In the genomic region with DNA sequence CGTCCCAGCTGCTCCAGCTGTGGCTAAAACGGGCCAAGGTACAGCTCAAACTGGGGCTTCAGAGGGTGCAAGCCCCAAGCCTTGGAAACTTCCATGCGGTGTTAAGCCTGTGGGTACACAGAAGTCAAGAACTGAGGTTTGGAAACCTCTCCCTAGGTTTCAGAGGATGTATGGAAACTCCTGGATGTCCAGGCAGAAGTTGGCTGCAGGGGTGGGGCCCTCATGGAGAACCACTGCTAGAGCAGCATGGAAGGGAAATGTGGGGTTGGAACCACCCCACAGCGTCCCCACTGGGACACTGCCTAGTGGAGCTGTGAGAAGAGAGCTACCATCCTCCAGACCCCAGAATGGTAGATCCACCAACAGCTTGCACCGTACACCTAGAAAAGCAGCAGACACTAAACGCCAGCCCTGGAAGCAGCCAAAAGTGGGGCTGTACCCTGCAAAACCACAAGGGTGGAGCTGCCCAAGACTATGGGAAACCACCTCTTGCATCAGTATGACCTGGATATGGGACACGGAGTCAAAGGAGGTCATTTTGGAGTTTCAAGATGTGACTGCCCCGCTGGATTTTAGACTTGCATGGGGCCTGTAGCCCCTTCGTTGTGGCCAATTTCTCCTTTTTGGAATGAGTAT, we compare ENCODE assay signal across 25 cellular contexts. TPM values are rescaled to one million over a fixed set of nuclear protein-coding genes. Genes with fewer than 3 reads are reported as not detected.
DNase-seq lines count a peak whose midpoint lies in the region; ATAC-seq and TF ChIP-seq lines count a peak whose summit lies in the region.
"Had no signal": no experiment of that assay in that cellular context is flagged by ENCODE, and none has a peak within 500 bp of the region (broad histone marks: within the 10 kb centered on the region; RNA-seq: fewer than 3 reads in every experiment).

No MANE protein-coding gene starts in this region.

- H3K14ac ChIP-seq in mesenchymal stem cell (ENCODE audit: low read length in 2 of 2) = no peak overlapping the region

- no peak for ATAC-seq in activated CD4-positive, alpha-beta T cell treated with anti-CD3 and anti-CD28 coated beads for 36 hours
- ATAC-seq in CD4-positive, CD25-positive, alpha-beta regulatory T cell (ENCODE audit: low read depth in 2 of 2) = no peak
- ATAC-seq in HCT116 (no peak), upper lobe of left lung (ENCODE audit: low FRiP score in 2 of 2) (no peak)
- ATAC-seq: CD8-positive, alpha-beta T cell; GM23338; Right ventricle myocardium inferior; SK-N-SH treated with all-trans-retinoic acid at 6 μM for 48 hours had no signal

- H2BK5ac ChIP-seq in mesenchymal stem cell (ENCODE audit: low read depth, low read length, poor library complexity, severe bottlenecking) = no peak overlapping the region

- no TSS peak for BruUV-seq in HCT116 (replicated peaks; lab: Mats Ljungman, UMichigan)

- H2AFZ ChIP-seq in HCT116 (ENCODE audit: low read depth, low read length, poor library complexity, severe bottlenecking) (no peak overlapping the region), mesenchymal stem cell (ENCODE audit: low read depth, low read length) (no peak overlapping the region)
- H2AFZ ChIP-seq: GM23338, PC-9 had no signal

- H3K4me3 Mint-ChIP-seq in activated CD4-positive, alpha-beta T cell treated with anti-CD3 and anti-CD28 coated beads for 36 hours = no peak overlapping the region
- peak overlapping the region in 3 of 4 donors; percentile 15 to 81 (median 58) for H3K4me3 Mint-ChIP-seq in CD4-positive, CD25-positive, alpha-beta regulatory T cell
- H3K4me3 Mint-ChIP-seq in activated T-helper 1 cell treated with anti-CD3 and anti-CD28 coated beads, Interleukin-12 subunit alpha, Interleukin-12 subunit beta, Interleukin-2, Interleukin-4 antibody, amounts not matched to agents 30 ng/mL and 10 ng/mL and 1 ng/mL, durations not matched to agents 14 hours and 24 hours and 36 hours = peak overlapping the region; percentile 45
- H3K4me3 Mint-ChIP-seq: GM23338 had no signal

- H2BK15ac ChIP-seq in mesenchymal stem cell (ENCODE audit: low read depth, poor library complexity, severe bottlenecking) = no peak overlapping the region

- peaks cover 0 to 9% of the 10 kb centered on the region in 2 experiments for H3K9me3 ChIP-seq in CD4-positive, CD25-positive, alpha-beta regulatory T cell (ENCODE audit: control insufficient read depth in 2 of 2, low read length in 2 of 2)
- peaks cover 6 to 8% of the 10 kb centered on the region in 2 experiments; a peak in 2 of 4 replicates for H3K9me3 ChIP-seq in HCT116 (ENCODE audit: control insufficient read depth in 1 of 2, insufficient read depth in 1 of 2, low read depth in 1 of 2, low read length in 2 of 2)
- H3K9me3 ChIP-seq in upper lobe of left lung = peaks cover 0 to 8% (median 7%) of the 10 kb centered on the region in 4 donors
- H3K9me3 ChIP-seq in mesenchymal stem cell (ENCODE audit: control insufficient read depth, low read length) = peaks cover 16% of the 10 kb centered on the region
- H3K9me3 ChIP-seq: SJCRH30 had no signal

- RAD21 ChIA-PET in HCT116 (lab: Charles Lee; ENCODE audit: low non-redundant PET in 1 of 2, low total read pairs in 2 of 2, uncharacterized antibody in 2 of 2, unreplicated experiment in 2 of 2) = no interaction called here

- H4K91ac ChIP-seq in mesenchymal stem cell (ENCODE audit: low read length) = no peak overlapping the region

- CTCF ChIA-PET in activated CD4-positive, alpha-beta T cell treated with anti-CD3 and anti-CD28 coated beads for 36 hours (lab: Charles Lee) = no interaction called here
- CTCF ChIA-PET in HCT116 (lab: Charles Lee) = no interaction called here

- H3K36me3 ChIP-seq in CD4-positive, CD25-positive, alpha-beta regulatory T cell (ENCODE audit: control insufficient read depth, insufficient read depth, low read length) = no peaks in the 10 kb centered on the region
- H3K36me3 ChIP-seq in HCT116 (ENCODE audit: control insufficient read depth in 1 of 2, insufficient read depth in 2 of 2, low read length in 2 of 2) (peaks cover 5 to 7% of the 10 kb centered on the region in 2 experiments; a peak in 2 of 4 replicates), upper lobe of left lung (no peaks in the 10 kb centered on the region), mesenchymal stem cell (ENCODE audit: control insufficient read depth in 1 of 2, insufficient read depth in 2 of 2, low read depth in 1 of 2, low read length in 2 of 2) (no peaks in the 10 kb centered on the region)
- H3K36me3 ChIP-seq: HAP-1, SJCRH30 had no signal

- intact Hi-C loops in activated CD4-positive, alpha-beta T cell treated with anti-CD3 and anti-CD28 coated beads for 36 hours (cut with DNase I, micrococcal nuclease) = no loop called here
- intact Hi-C loops in HCT116 (cut with micrococcal nuclease) = no loop called here
- intact Hi-C loops in activated T-helper 1 cell treated with anti-CD3 and anti-CD28 coated beads, Interleukin-12 subunit alpha, Interleukin-12 subunit beta, Interleukin-2, Interleukin-4 antibody, amounts not matched to agents 30 ng/mL and 10 ng/mL and 1 ng/mL, durations not matched to agents 14 hours and 24 hours and 36 hours (cut with micrococcal nuclease) = no loop called here

- H3K23ac ChIP-seq in mesenchymal stem cell (ENCODE audit: low read length in 2 of 2) = no peak overlapping the region

- H2BK120ac ChIP-seq in mesenchymal stem cell (ENCODE audit: low read depth, low read length) = no peak overlapping the region

- no peaks in the 10 kb centered on the region for H3K27me3 ChIP-seq in CD4-positive, CD25-positive, alpha-beta regulatory T cell (ENCODE audit: control insufficient read depth, insufficient read depth, low read length)
- H3K27me3 ChIP-seq in HCT116 (ENCODE audit: insufficient read depth, low read length) = no peaks in the 10 kb centered on the region
- H3K27me3 ChIP-seq in upper lobe of left lung = no peaks in the 10 kb centered on the region
- H3K27me3 ChIP-seq in mesenchymal stem cell (ENCODE audit: control insufficient read depth in 1 of 2, insufficient read depth in 1 of 2, low read length in 2 of 2) = peaks cover 0 to 25% of the 10 kb centered on the region in 2 experiments
- H3K27me3 ChIP-seq: BLaER1 treated with 17β-estradiol and CSF1 and Interleukin-3, amounts not matched to agents 10 nM and 100 nM; SJCRH30 had no signal

- H3K4me1 ChIP-seq in CD4-positive, CD25-positive, alpha-beta regulatory T cell (ENCODE audit: control insufficient read depth, insufficient read depth, low read length, poor library complexity, severe bottlenecking) = peaks cover 7% of the 10 kb centered on the region
- peaks cover 0 to 14% of the 10 kb centered on the region in 2 experiments; a peak in 3 of 4 replicates for H3K4me1 ChIP-seq in HCT116 (ENCODE audit: control insufficient read depth in 1 of 2, insufficient read depth in 2 of 2, low read length in 2 of 2)
- peaks cover 0 to 5% (median 0%) of the 10 kb centered on the region in 4 donors for H3K4me1 ChIP-seq in upper lobe of left lung
- H3K4me1 ChIP-seq in mesenchymal stem cell (ENCODE audit: control insufficient read depth, insufficient read depth, low read depth, low read length) = no peaks in the 10 kb centered on the region
- H3K4me1 ChIP-seq: BLaER1 treated with 17β-estradiol and CSF1 and Interleukin-3, amounts not matched to agents 10 nM and 100 nM; HAP-1; SJCRH30 had no signal

- H3K4me2 ChIP-seq in HCT116 (ENCODE audit: low read length) = no peak overlapping the region
- H3K4me2 ChIP-seq in mesenchymal stem cell (ENCODE audit: low read length, poor library complexity, severe bottlenecking) = no peak overlapping the region
- H3K4me2 ChIP-seq: BLaER1 treated with 17β-estradiol and CSF1 and Interleukin-3, amounts not matched to agents 10 nM and 100 nM; GM23338; KMS-11; PC-9 had no signal

- H3K9ac ChIP-seq in HCT116 (ENCODE audit: low read length) (no peak overlapping the region), mesenchymal stem cell (ENCODE audit: low read length) (no peak overlapping the region)
- H3K9ac ChIP-seq: BLaER1 treated with 17β-estradiol and CSF1 and Interleukin-3, amounts not matched to agents 10 nM and 100 nM; KMS-11 had no signal

- peak; percentile 22 for DNase-seq in activated CD4-positive, alpha-beta T cell treated with anti-CD3 and anti-CD28 coated beads for 36 hours
- no peak for DNase-seq in activated CD4-positive, alpha-beta T cell treated with anti-CD3 and anti-CD28 coated beads for 48 hours
- no peak for DNase-seq in CD4-positive, CD25-positive, alpha-beta regulatory T cell
- DNase-seq in HCT116 (ENCODE audit: low read depth, low spot score) = no peak
- no peak for DNase-seq in activated T-helper 1 cell treated with anti-CD3 and anti-CD28 coated beads, Interleukin-12 subunit alpha, Interleukin-12 subunit beta, Interleukin-2, Interleukin-4 antibody, amounts not matched to agents 30 ng/mL and 10 ng/mL and 1 ng/mL, durations not matched to agents 14 hours and 24 hours and 36 hours (ENCODE audit: low spot score)
- DNase-seq in upper lobe of left lung = no peak
- no peak for DNase-seq in mesenchymal stem cell
- no peak for DNase-seq in stimulated activated CD4-positive, alpha-beta T cell treated with anti-CD3 and anti-CD28 coated beads, Interleukin-12 subunit alpha, Interleukin-12 subunit beta, amount 100 ng/mL, for 4 hours
- DNase-seq: CD8-positive, alpha-beta T cell; IMR-90; NCI-H1048; NCI-H1417; NCI-H1694 treated with DMSO at 0.1 percent for 48 hours; NCI-H2081; NCI-H2171 treated with DMSO at 0.1 percent for 48 hours; NCI-H345; NCI-H510A treated with DMSO at 0.1 percent for 48 hours; PC-9; SJCRH30 had no signal

- no peak overlapping the region for H3K27ac Mint-ChIP-seq in activated CD4-positive, alpha-beta T cell treated with anti-CD3 and anti-CD28 coated beads for 36 hours
- H3K27ac Mint-ChIP-seq in CD4-positive, CD25-positive, alpha-beta regulatory T cell = no peak overlapping the region
- H3K27ac Mint-ChIP-seq in activated T-helper 1 cell treated with anti-CD3 and anti-CD28 coated beads, Interleukin-12 subunit alpha, Interleukin-12 subunit beta, Interleukin-2, Interleukin-4 antibody, amounts not matched to agents 30 ng/mL and 10 ng/mL and 1 ng/mL, durations not matched to agents 14 hours and 24 hours and 36 hours = no peak overlapping the region
- H3K27ac Mint-ChIP-seq: CD8-positive, alpha-beta T cell; GM23338 had no signal

- H2AK5ac ChIP-seq in mesenchymal stem cell (ENCODE audit: low read length, severe bottlenecking) = no peak overlapping the region

- no peaks in the 10 kb centered on the region for H3K79me1 ChIP-seq in mesenchymal stem cell (replicated peaks; ENCODE audit: low read length, poor library complexity, severe bottlenecking)

- no peaks in the 10 kb centered on the region for H4K20me1 ChIP-seq in HCT116 (ENCODE audit: insufficient read depth)
- H4K20me1 ChIP-seq: BLaER1 treated with 17β-estradiol and CSF1 and Interleukin-3, amounts not matched to agents 10 nM and 100 nM had no signal

- H3K4ac ChIP-seq in mesenchymal stem cell (ENCODE audit: low read depth in 1 of 2, low read length in 2 of 2) = no peak overlapping the region

- no peak for TF ChIP-seq RAD21 in HCT116 (IDR thresholded peaks at IDR 0.05; ENCODE audit: low read depth)

- TF ChIP-seq POLR2A in HCT116 (IDR thresholded peaks at IDR 0.05; ENCODE audit: borderline replicate concordance, extremely low read depth, insufficient read depth, insufficient read length) (no peak), upper lobe of left lung (IDR thresholded peaks at IDR 0.05) (no peak)

- POLR2A ChIA-PET in activated CD4-positive, alpha-beta T cell treated with anti-CD3 and anti-CD28 coated beads for 36 hours (lab: Charles Lee) = no interaction called here
- POLR2A ChIA-PET in HCT116 (lab: Charles Lee) = no interaction called here

- no peaks in the 10 kb centered on the region for H3K9me2 ChIP-seq in HCT116 (ENCODE audit: insufficient read depth)

- peaks cover 24% of the 10 kb centered on the region for H3K4me1 Mint-ChIP-seq in activated CD4-positive, alpha-beta T cell treated with anti-CD3 and anti-CD28 coated beads for 36 hours
- peaks cover 17 to 28% (median 26%) of the 10 kb centered on the region in 4 donors for H3K4me1 Mint-ChIP-seq in CD4-positive, CD25-positive, alpha-beta regulatory T cell
- peaks cover 16% of the 10 kb centered on the region for H3K4me1 Mint-ChIP-seq in activated T-helper 1 cell treated with anti-CD3 and anti-CD28 coated beads, Interleukin-12 subunit alpha, Interleukin-12 subunit beta, Interleukin-2, Interleukin-4 antibody, amounts not matched to agents 30 ng/mL and 10 ng/mL and 1 ng/mL, durations not matched to agents 14 hours and 24 hours and 36 hours (ENCODE audit: low read depth)

- WGBS in upper lobe of left lung, 2 donors = 94 to 97% methylated on average over 9 of the region's 9 CpGs
- 75% methylated on average over 7 of the region's 9 CpGs for WGBS in mesenchymal stem cell

- peaks cover 26% of the 10 kb centered on the region for H3K9me3 Mint-ChIP-seq in activated CD4-positive, alpha-beta T cell treated with anti-CD3 and anti-CD28 coated beads for 36 hours (ENCODE audit: low read depth)
- H3K9me3 Mint-ChIP-seq in CD4-positive, CD25-positive, alpha-beta regulatory T cell = peaks cover 2 to 20% (median 6%) of the 10 kb centered on the region in 7 donors
- peaks cover 15% of the 10 kb centered on the region for H3K9me3 Mint-ChIP-seq in activated T-helper 1 cell treated with anti-CD3 and anti-CD28 coated beads, Interleukin-12 subunit alpha, Interleukin-12 subunit beta, Interleukin-2, Interleukin-4 antibody, amounts not matched to agents 30 ng/mL and 10 ng/mL and 1 ng/mL, durations not matched to agents 14 hours and 24 hours and 36 hours

- no peak overlapping the region for H4K8ac ChIP-seq in mesenchymal stem cell (ENCODE audit: low read length)

- TF ChIP-seq CTCF in HCT116 (IDR thresholded peaks at IDR 0.05 in 2 of 3, conservative IDR thresholded peaks at IDR 0.05 in 1 of 3; ENCODE audit: borderline replicate concordance in 1 of 3, insufficient read depth in 1 of 3, low read depth in 2 of 3, low read length in 2 of 3) (no peak), upper lobe of left lung (IDR thresholded peaks at IDR 0.05) (no peak)

- H3K27me3 Mint-ChIP-seq in activated CD4-positive, alpha-beta T cell treated with anti-CD3 and anti-CD28 coated beads for 36 hours = peaks cover 4% of the 10 kb centered on the region
- peaks cover 31% of the 10 kb centered on the region for H3K27me3 Mint-ChIP-seq in CD4-positive, CD25-positive, alpha-beta regulatory T cell
- peaks cover 5% of the 10 kb centered on the region for H3K27me3 Mint-ChIP-seq in activated T-helper 1 cell treated with anti-CD3 and anti-CD28 coated beads, Interleukin-12 subunit alpha, Interleukin-12 subunit beta, Interleukin-2, Interleukin-4 antibody, amounts not matched to agents 30 ng/mL and 10 ng/mL and 1 ng/mL, durations not matched to agents 14 hours and 24 hours and 36 hours (ENCODE audit: insufficient read depth)

- H3K18ac ChIP-seq in mesenchymal stem cell (ENCODE audit: low read depth in 1 of 2, low read length in 2 of 2) = no peak overlapping the region

- H3K27ac ChIP-seq in CD4-positive, CD25-positive, alpha-beta regulatory T cell (ENCODE audit: insufficient read depth, low read length, poor library complexity, severe bottlenecking) = no peak overlapping the region
- H3K27ac ChIP-seq in HCT116 (ENCODE audit: low read depth, low read length) (no peak overlapping the region), upper lobe of left lung (no peak overlapping the region), mesenchymal stem cell (ENCODE audit: low read length, poor library complexity, severe bottlenecking) (no peak overlapping the region)
- H3K27ac ChIP-seq: BLaER1 treated with 17β-estradiol and CSF1 and Interleukin-3, amounts not matched to agents 10 nM and 100 nM; KMS-11; PC-9; SJCRH30 had no signal

- H3K79me2 ChIP-seq in HCT116 (ENCODE audit: insufficient read depth, low read length) = peaks cover 11% of the 10 kb centered on the region; the same call in 1 of the 2 replicates

- no peak for TF ChIP-seq EP300 in upper lobe of left lung (IDR thresholded peaks at IDR 0.05)

- H3K4me3 ChIP-seq in CD4-positive, CD25-positive, alpha-beta regulatory T cell (ENCODE audit: low read depth, low read length) = no peak overlapping the region
- H3K4me3 ChIP-seq in HCT116 (replicated peaks in 1 of 2; ENCODE audit: low read depth in 1 of 2, low read length in 2 of 2) = no peak overlapping the region
- no peak overlapping the region for H3K4me3 ChIP-seq in upper lobe of left lung
- H3K4me3 ChIP-seq in mesenchymal stem cell (ENCODE audit: insufficient read depth in 1 of 2, low read depth in 1 of 2, low read length in 2 of 2) = no peak overlapping the region
- H3K4me3 ChIP-seq: GM23338, HAP-1, PC-9, SJCRH30 had no signal

- no peak overlapping the region for H2BK12ac ChIP-seq in mesenchymal stem cell (ENCODE audit: low read length in 2 of 2)

- H3K36me3 Mint-ChIP-seq in activated CD4-positive, alpha-beta T cell treated with anti-CD3 and anti-CD28 coated beads for 36 hours (ENCODE audit: low read depth) = peaks cover 32% of the 10 kb centered on the region
- H3K36me3 Mint-ChIP-seq in CD4-positive, CD25-positive, alpha-beta regulatory T cell = peaks cover 12% of the 10 kb centered on the region
- H3K36me3 Mint-ChIP-seq in activated T-helper 1 cell treated with anti-CD3 and anti-CD28 coated beads, Interleukin-12 subunit alpha, Interleukin-12 subunit beta, Interleukin-2, Interleukin-4 antibody, amounts not matched to agents 30 ng/mL and 10 ng/mL and 1 ng/mL, durations not matched to agents 14 hours and 24 hours and 36 hours (ENCODE audit: low read depth) = peaks cover 11% of the 10 kb centered on the region

RNA-seq across cellular contexts. Expression of gene SDR42E1, which starts 2.2 kb away (rescaled TPM):
- total RNA-seq in activated CD4-positive, alpha-beta T cell treated with anti-CD3 and anti-CD28 coated beads for 36 hours = 1 to 10 TPM; 7.4 to 8.2 TPM
- 3.7 TPM for total RNA-seq in CD4-positive, CD25-positive, alpha-beta regulatory T cell
- polyA plus RNA-seq in CD4-positive, CD25-positive, alpha-beta regulatory T cell = 1 to 10 TPM; 1.6 to 2.0 (median 1.8) TPM
- total RNA-seq in HCT116 (2021; ENCODE audit: unreplicated experiment) (17.4 TPM), upper lobe of left lung (1 to 10 TPM; 2.1 to 5.7 (median 4.1) TPM)
- 11.0 and 11.9 TPM in 2 replicates for polyA plus RNA-seq in HCT116 (2012)
- total RNA-seq in activated T-helper 1 cell treated with anti-CD3 and anti-CD28 coated beads, Interleukin-12 subunit alpha, Interleukin-12 subunit beta, Interleukin-2, Interleukin-4 antibody, amounts not matched to agents 30 ng/mL and 10 ng/mL and 1 ng/mL, durations not matched to agents 14 hours and 24 hours and 36 hours = 5.7 and 5.9 TPM in 2 replicates
- polyA plus RNA-seq in mesenchymal stem cell (2013, experiment 1 of 2) = not detected
- not detected for polyA plus RNA-seq in mesenchymal stem cell (2013, experiment 2 of 2)
- polyA plus RNA-seq: GM23338 had no signal

RNA-seq across cellular contexts. Expression of gene HSD17B2, which starts 26.0 kb away (rescaled TPM):
- not detected for total RNA-seq in activated CD4-positive, alpha-beta T cell treated with anti-CD3 and anti-CD28 coated beads for 36 hours
- not detected for total RNA-seq in CD4-positive, CD25-positive, alpha-beta regulatory T cell
- under 1 TPM in 1 of 4 donors, not detected in 3; 0.06 TPM for polyA plus RNA-seq in CD4-positive, CD25-positive, alpha-beta regulatory T cell
- not detected for total RNA-seq in HCT116 (2021; ENCODE audit: unreplicated experiment)
- polyA plus RNA-seq in HCT116 (2012) = not detected in 2 replicates
- total RNA-seq in activated T-helper 1 cell treated with anti-CD3 and anti-CD28 coated beads, Interleukin-12 subunit alpha, Interleukin-12 subunit beta, Interleukin-2, Interleukin-4 antibody, amounts not matched to agents 30 ng/mL and 10 ng/mL and 1 ng/mL, durations not matched to agents 14 hours and 24 hours and 36 hours = not detected in 2 replicates
- total RNA-seq in upper lobe of left lung = 1 to 10 TPM in 2 of 6 donors, under 1 TPM in 2, not detected in 2; 0.49 to 2.0 (median 1.4) TPM
- polyA plus RNA-seq in mesenchymal stem cell (2013, experiment 1 of 2) = 20.7 TPM
- 21.8 TPM for polyA plus RNA-seq in mesenchymal stem cell (2013, experiment 2 of 2)
- total RNA-seq: CD8-positive, alpha-beta T cell; GM23338; PC-9; Right ventricle myocardium inferior; SJCRH30 had no signal
